In genomic region chr17:81735181-81736102, GRCh38 we compare ENCODE assay signal across 8 cellular contexts. TPM values are rescaled to one million over a fixed set of nuclear protein-coding genes. Genes with fewer than 3 reads are reported as not detected.
DNase-seq lines count a peak whose midpoint lies in the region; ATAC-seq and TF ChIP-seq lines count a peak whose summit lies in the region.

No MANE protein-coding gene starts in this region.

- no peaks in the 10 kb centered on the region for H3K79me2 ChIP-seq in PC-9 (ENCODE audit: low read depth)

- DNase-seq in AG20443 (ENCODE audit: low spot score) (peak; percentile 81), GM13976 (ENCODE audit: low spot score) (peak; percentile 77), PC-9 (peak in 1 of 2 experiments; percentile 72), epithelial cell of proximal tubule (ENCODE audit: low read depth) (no peak), Ammon's horn (ENCODE audit: low spot score) (no peak)

- H3K27ac ChIP-seq in PC-9 (no peak overlapping the region), skeletal muscle tissue (ENCODE audit: low read depth, low read length) (no peak overlapping the region)

- H3F3A ChIP-seq in PC-9 (ENCODE audit: insufficient read depth, low read depth), result no peaks in the 10 kb centered on the region

- CTCF ChIA-PET in PC-9 (lab: Charles Lee), result interaction anchor here (0.6 kb wide), 3 partner anchors 132 to 400 kb away, joined by 3 to 9 read pairs (median 3); no protein-coding TSS in a partner anchor

- no peaks in the 10 kb centered on the region for H3K9me3 ChIP-seq in PC-9 (ENCODE audit: insufficient read depth, low read depth)
- H3K9me3 ChIP-seq in skeletal muscle tissue (ENCODE audit: control insufficient read depth in 3 of 3, low read length in 3 of 3), result no peaks in the 10 kb centered on the region

- TF ChIP-seq CTCF in GM13976 (IDR thresholded peaks at IDR 0.05; ENCODE audit: borderline replicate concordance, control extremely low read depth, extremely low read depth, insufficient read depth, missing control alignments) (no peak), PC-9 (conservative IDR thresholded peaks at IDR 0.05) (no peak), epithelial cell of proximal tubule (conservative IDR thresholded peaks at IDR 0.05; ENCODE audit: low read depth, low read length) (no peak)

- H3K4me3 ChIP-seq in PC-9 (peak overlapping the region; percentile 6; the same call in 1 of the 2 replicates), epithelial cell of proximal tubule (ENCODE audit: low read depth, low read length) (peak overlapping the region; percentile 15), skeletal muscle tissue (ENCODE audit: low read length in 3 of 3) (peak overlapping the region in 1 of 3 donors; percentile 41)

- H3K27me3 ChIP-seq in PC-9 (ENCODE audit: insufficient read depth, low read depth) (no peaks in the 10 kb centered on the region), skeletal muscle tissue (ENCODE audit: control insufficient read depth in 3 of 3, insufficient read depth in 3 of 3, low read length in 3 of 3) (peaks cover 25 to 37% (median 26%) of the 10 kb centered on the region in 3 donors)

- H4K20me1 ChIP-seq in PC-9 (ENCODE audit: insufficient read depth), result no peaks in the 10 kb centered on the region

- H3K9me2 ChIP-seq in PC-9 (ENCODE audit: insufficient read depth), result no peaks in the 10 kb centered on the region

- ATAC-seq in GM19467 (IDR thresholded peaks at IDR 0.05; ENCODE audit: unreplicated experiment) (no peak), HG02852 (IDR thresholded peaks at IDR 0.05; ENCODE audit: unreplicated experiment) (no peak)

- BruUV-seq in PC-9 (replicated peaks; lab: Mats Ljungman, UMichigan), result no TSS peak

- POLR2A ChIA-PET in PC-9 (lab: Charles Lee; ENCODE audit: unreplicated experiment), result interaction anchor here (0.6 to 1.0 kb wide), 4 partner anchors 109 to 406 kb away, joined by 3 to 11 read pairs (median 4); partner anchors contain the start of genes CENPX and LRRC45

- no peak overlapping the region; the same call in 1 of the 2 replicates for H2AFZ ChIP-seq in PC-9

- H3K4me1 ChIP-seq in PC-9 (replicated peaks; ENCODE audit: insufficient read depth), result no peaks in the 10 kb centered on the region
- H3K4me1 ChIP-seq in skeletal muscle tissue (ENCODE audit: control insufficient read depth in 3 of 3, insufficient read depth in 3 of 3, low read length in 3 of 3), result peaks cover 3 to 20% (median 15%) of the 10 kb centered on the region in 3 donors

- H3K36me3 ChIP-seq in PC-9 (ENCODE audit: low read depth) (no peaks in the 10 kb centered on the region), skeletal muscle tissue (ENCODE audit: control insufficient read depth in 3 of 3, insufficient read depth in 3 of 3, low read length in 3 of 3) (no peaks in the 10 kb centered on the region)

- H3K9ac ChIP-seq in skeletal muscle tissue (ENCODE audit: low read depth in 1 of 3, low read length in 3 of 3), result peak overlapping the region in 2 of 3 donors; percentile 45 to 51

- peak overlapping the region; percentile 48 for H3K4me2 ChIP-seq in PC-9

- in situ Hi-C loops in GM13976 (cut with MboI; ENCODE audit: low sequenced_read_pairs, unreplicated experiment), result no loop called here

- intact Hi-C loops in PC-9 (cut with micrococcal nuclease; ENCODE audit: unreplicated experiment), result no loop called here

RNA-seq across cellular contexts. Expression of gene SLC25A10, which starts 23.4 kb away (rescaled TPM):
- 83.6 and 86.5 TPM in 2 replicates for total RNA-seq in PC-9 (2021)
- 60.1 and 98.6 TPM in 2 replicates for total RNA-seq in epithelial cell of proximal tubule
- 6.8 TPM for total RNA-seq in skeletal muscle tissue

RNA-seq across cellular contexts. Expression of gene MRPL12, which starts 32.3 kb away (rescaled TPM):
- total RNA-seq in PC-9 (2021) (98.6 and 142 TPM in 2 replicates), epithelial cell of proximal tubule (127 and 218 TPM in 2 replicates), skeletal muscle tissue (4.7 TPM)

RNA-seq across cellular contexts. Expression of gene HGS, which starts 51.6 kb away (rescaled TPM):
- 149 and 166 TPM in 2 replicates for total RNA-seq in PC-9 (2021)
- 122 and 144 TPM in 2 replicates for total RNA-seq in epithelial cell of proximal tubule
- total RNA-seq in skeletal muscle tissue, result 27.7 TPM

RNA-seq across cellular contexts. Expression of gene ARL16, which starts 51.8 kb away (rescaled TPM):
- total RNA-seq in PC-9 (2021), result 41.7 and 48.3 TPM in 2 replicates
- 43.5 and 59.0 TPM in 2 replicates for total RNA-seq in epithelial cell of proximal tubule
- 25.1 TPM for total RNA-seq in skeletal muscle tissue

Comparison
In these comparisons a context has a peak if more than half of its experiments do, and no peak if none do; other contexts are left out.
1. DNase-seq: peak in AG20443 (single experiment) and GM13976 (single experiment); none in epithelial cell of proximal tubule (single experiment) and Ammon's horn (single experiment).
2. RNA of gene MRPL12, which starts 32.3 kb away (total RNA-seq): 127 to 218 TPM in epithelial cell of proximal tubule and 98.6 to 142 TPM in PC-9; 4.7 TPM in skeletal muscle tissue (single experiment); every median in the first group is over 10 times any median in the second.